Comparison of ENCODE assay signal across 8 cellular contexts in the genomic region with DNA sequence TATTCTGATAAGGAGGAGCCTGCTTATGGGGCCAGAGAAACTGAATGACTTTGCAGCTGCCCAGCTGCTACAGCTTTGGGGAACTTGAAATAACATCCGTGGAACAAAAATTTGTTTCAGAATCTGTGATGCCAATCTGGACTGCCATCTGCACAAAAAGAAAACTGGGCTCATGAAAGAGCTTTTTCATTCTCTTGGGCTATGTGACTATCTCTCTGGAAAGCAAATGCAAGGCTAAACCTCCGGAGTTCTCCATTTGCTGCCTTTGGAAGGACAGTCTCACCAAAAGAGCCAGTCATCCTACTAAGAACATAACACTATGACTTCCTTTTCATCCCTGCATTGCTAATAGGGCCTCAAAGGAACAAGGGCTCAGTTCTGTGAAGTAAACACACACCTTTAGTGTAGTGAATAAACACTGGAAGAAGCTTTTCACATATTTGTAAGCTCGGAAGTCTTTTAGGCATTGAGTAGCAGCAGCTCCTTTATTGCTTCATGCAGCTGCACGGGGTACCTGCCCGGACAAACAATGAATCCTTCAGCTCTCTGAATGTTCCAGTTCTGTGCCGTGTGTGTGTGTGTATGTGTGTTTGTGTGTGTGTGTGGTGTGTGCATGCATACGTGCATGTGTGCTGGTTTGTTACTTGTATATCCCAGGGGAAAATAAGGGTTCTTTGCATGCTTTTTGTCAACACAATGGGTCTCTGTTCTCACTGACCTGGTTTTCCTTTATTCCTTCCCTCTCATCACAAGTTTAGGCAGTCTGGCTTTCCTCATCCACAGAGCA.
DNase-seq lines count a peak whose midpoint lies in the region; ATAC-seq, FAIRE-seq and TF ChIP-seq lines count a peak whose summit lies in the region.

No MANE protein-coding gene starts in this region.

- H3K4me1 ChIP-seq in mucosa of rectum (ENCODE audit: control insufficient read depth in 2 of 2, insufficient read depth in 2 of 2, low read length in 2 of 2), result peaks cover 10% of the 10 kb centered on the region in 2 donors

- H3K9me3 Mint-ChIP-seq in WTC11 (no peaks in the 10 kb centered on the region), glutamatergic neuron (ENCODE audit: unreplicated experiment) (no peaks in the 10 kb centered on the region)

- ATAC-seq in HG02571 (IDR thresholded peaks at IDR 0.05; ENCODE audit: unreplicated experiment) (peak; percentile 27), WTC11 (peak; percentile 33)

- peak overlapping the region; percentile 36 to 69 for H3K27ac ChIP-seq in mucosa of rectum (ENCODE audit: low read depth in 2 of 2, low read length in 2 of 2)
- H3K27ac ChIP-seq in RWPE1, result no peak overlapping the region

- H3K36me3 Mint-ChIP-seq in WTC11, result no peaks in the 10 kb centered on the region
- H3K36me3 Mint-ChIP-seq in glutamatergic neuron (ENCODE audit: unreplicated experiment), result no peaks in the 10 kb centered on the region

- no peaks in the 10 kb centered on the region for H3K36me3 ChIP-seq in mucosa of rectum (ENCODE audit: control insufficient read depth in 2 of 2, insufficient read depth in 2 of 2, low read length in 2 of 2)

- FAIRE-seq in GM12892 (lab: Jason Lieb, UNC), result peak; percentile 87

- no peaks in the 10 kb centered on the region for H3K9me3 ChIP-seq in mucosa of rectum (ENCODE audit: control insufficient read depth in 2 of 2, low read length in 2 of 2)

- H3K27me3 Mint-ChIP-seq in WTC11 (ENCODE audit: low read depth) (no peaks in the 10 kb centered on the region), glutamatergic neuron (ENCODE audit: unreplicated experiment) (peaks cover 3% of the 10 kb centered on the region)

- H3K27ac Mint-ChIP-seq in WTC11 (no peak overlapping the region; the same call in 1 of the 2 replicates), glutamatergic neuron (ENCODE audit: unreplicated experiment) (no peak overlapping the region)

- peak overlapping the region in 1 of 2 donors; percentile 2 for H3K4me3 ChIP-seq in mucosa of rectum (ENCODE audit: low read length in 2 of 2)

- POLR2A ChIA-PET in WTC11 (lab: Charles Lee), result interaction anchor here (1.1 kb wide), 1 partner anchor 13 kb away, joined by 3 read pairs; no protein-coding TSS in a partner anchor
- POLR2A ChIA-PET in RWPE1 (lab: Yijun Ruan, JAX; ENCODE audit: low non-redundant PET), result no interaction called here

- CTCF ChIA-PET in WTC11 (lab: Charles Lee) (interaction anchor here (1.6 kb wide), 1 partner anchor 36 kb away, joined by 3 read pairs; no protein-coding TSS in a partner anchor), RWPE1 (lab: Yijun Ruan, JAX) (no interaction called here)

- no peak for TF ChIP-seq POLR2A in GM12892 (IDR thresholded peaks at IDR 0.05; ENCODE audit: low read depth, low read length)

- DNase-seq in GM12892 (ENCODE audit: insufficient read length), result no peak
- DNase-seq in WTC11 (ENCODE audit: low spot score), result no peak
- no peak for DNase-seq in RWPE1 (ENCODE audit: low spot score)
- DNase-seq in activated effector memory CD4-positive, alpha-beta T cell treated with anti-CD3 and anti-CD28 coated beads, Interleukin-2, amount 50 U/mL, for 16 hours, result no peak
- no peak for DNase-seq in stimulated activated CD4-positive, alpha-beta T cell treated with anti-CD3 and anti-CD28 coated beads, Interleukin-1b, Interleukin-23, amount 100 ng/mL, for 48 hours
- DNase-seq in glutamatergic neuron, result no peak

- H3K4me3 Mint-ChIP-seq in WTC11 (no peak overlapping the region), glutamatergic neuron (ENCODE audit: unreplicated experiment) (no peak overlapping the region)

- no peak for TF ChIP-seq CTCF in WTC11 (IDR thresholded peaks at IDR 0.05)
- no peak for TF ChIP-seq CTCF in RWPE1 (conservative IDR thresholded peaks at IDR 0.05; ENCODE audit: low read depth)
- TF ChIP-seq CTCF in glutamatergic neuron (IDR thresholded peaks at IDR 0.05; ENCODE audit: partially characterized antibody, unreplicated experiment), result no peak

- H3K9ac ChIP-seq in mucosa of rectum (ENCODE audit: low read depth in 1 of 2, low read length in 2 of 2), result peak overlapping the region in 1 of 2 donors; percentile 7

- H3K4me1 Mint-ChIP-seq in WTC11 (peaks cover 18% of the 10 kb centered on the region), glutamatergic neuron (ENCODE audit: low read depth, unreplicated experiment) (peaks cover 4% of the 10 kb centered on the region)

- H3K27me3 ChIP-seq in mucosa of rectum (ENCODE audit: control insufficient read depth in 2 of 2, insufficient read depth in 2 of 2, low read length in 2 of 2), result no peaks in the 10 kb centered on the region

TF ChIP-seq in WTC11, 78 proteins besides CTCF, POLR2A, EP300 and RAD21:
- TF ChIP-seq, protein P1, sequence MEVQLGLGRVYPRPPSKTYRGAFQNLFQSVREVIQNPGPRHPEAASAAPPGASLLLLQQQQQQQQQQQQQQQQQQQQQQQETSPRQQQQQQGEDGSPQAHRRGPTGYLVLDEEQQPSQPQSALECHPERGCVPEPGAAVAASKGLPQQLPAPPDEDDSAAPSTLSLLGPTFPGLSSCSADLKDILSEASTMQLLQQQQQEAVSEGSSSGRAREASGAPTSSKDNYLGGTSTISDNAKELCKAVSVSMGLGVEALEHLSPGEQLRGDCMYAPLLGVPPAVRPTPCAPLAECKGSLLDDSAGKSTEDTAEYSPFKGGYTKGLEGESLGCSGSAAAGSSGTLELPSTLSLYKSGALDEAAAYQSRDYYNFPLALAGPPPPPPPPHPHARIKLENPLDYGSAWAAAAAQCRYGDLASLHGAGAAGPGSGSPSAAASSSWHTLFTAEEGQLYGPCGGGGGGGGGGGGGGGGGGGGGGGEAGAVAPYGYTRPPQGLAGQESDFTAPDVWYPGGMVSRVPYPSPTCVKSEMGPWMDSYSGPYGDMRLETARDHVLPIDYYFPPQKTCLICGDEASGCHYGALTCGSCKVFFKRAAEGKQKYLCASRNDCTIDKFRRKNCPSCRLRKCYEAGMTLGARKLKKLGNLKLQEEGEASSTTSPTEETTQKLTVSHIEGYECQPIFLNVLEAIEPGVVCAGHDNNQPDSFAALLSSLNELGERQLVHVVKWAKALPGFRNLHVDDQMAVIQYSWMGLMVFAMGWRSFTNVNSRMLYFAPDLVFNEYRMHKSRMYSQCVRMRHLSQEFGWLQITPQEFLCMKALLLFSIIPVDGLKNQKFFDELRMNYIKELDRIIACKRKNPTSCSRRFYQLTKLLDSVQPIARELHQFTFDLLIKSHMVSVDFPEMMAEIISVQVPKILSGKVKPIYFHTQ (CRISPR knock-in tag; IDR thresholded peaks at IDR 0.05), result no peak
- TF ChIP-seq ZNF263 (CRISPR knock-in tag; IDR thresholded peaks at IDR 0.05; ENCODE audit: low read depth) (no peak), ZNF512 (CRISPR knock-in tag; IDR thresholded peaks at IDR 0.05; ENCODE audit: borderline replicate concordance) (no peak), OVOL2 (CRISPR knock-in tag; IDR thresholded peaks at IDR 0.05; ENCODE audit: borderline replicate concordance) (no peak), ZNF416 (CRISPR knock-in tag; IDR thresholded peaks at IDR 0.05) (no peak), TEAD4 (CRISPR knock-in tag; IDR thresholded peaks at IDR 0.05) (no peak), TP53 (CRISPR knock-in tag; IDR thresholded peaks at IDR 0.05) (no peak), MXD4 (CRISPR knock-in tag; IDR thresholded peaks at IDR 0.05; ENCODE audit: borderline replicate concordance) (no peak), ZBTB21 (CRISPR knock-in tag; IDR thresholded peaks at IDR 0.05; ENCODE audit: borderline replicate concordance) (no peak), ATF3 (CRISPR knock-in tag; conservative IDR thresholded peaks at IDR 0.05) (no peak)
TF ChIP-seq in WTC11: peak in this region for 0.
